Comparison of ENCODE assay signal across 12 cellular contexts in the genomic region with DNA sequence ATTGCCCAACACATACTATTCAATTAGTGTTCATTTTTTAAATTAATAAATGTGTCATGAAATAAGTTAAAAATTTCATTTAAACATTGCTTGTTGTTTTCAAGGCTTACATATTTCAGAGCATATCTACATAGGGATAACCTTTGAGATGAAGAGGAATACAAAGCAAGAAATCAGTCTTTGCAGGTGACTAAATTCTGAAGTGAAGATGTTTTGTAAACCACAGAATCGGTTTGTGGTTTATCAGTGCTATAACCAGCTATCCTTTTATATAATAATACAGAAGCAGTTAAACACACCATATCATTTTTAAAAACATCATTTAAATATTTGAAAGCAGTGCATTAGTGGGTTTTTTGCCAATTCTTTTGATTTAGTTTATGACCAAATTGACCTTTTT. TPM values are rescaled to one million over a fixed set of nuclear protein-coding genes. Genes with fewer than 3 reads are reported as not detected.
DNase-seq lines count a peak whose midpoint lies in the region; ATAC-seq lines count a peak whose summit lies in the region.
"Had no signal": no experiment of that assay in that cellular context is flagged by ENCODE, and none has a peak within 500 bp of the region (broad histone marks: within the 10 kb centered on the region; RNA-seq: fewer than 3 reads in every experiment).

No MANE protein-coding gene starts in this region.

- intact Hi-C loops in posterior cingulate gyrus (cut with DNase I): no loop called here

- no peaks in the 10 kb centered on the region for H3K9me3 ChIP-seq in T-helper 17 cell (ENCODE audit: control insufficient read depth, low read length, poor library complexity, severe bottlenecking)
- H3K9me3 ChIP-seq: SJCRH30, tibial artery had no signal

- DNase-seq in T-helper 17 cell (no peak), NCI-H446 treated with DMSO at 0.1 percent for 48 hours (lab: John Stamatoyannopoulos, UW) (no peak), posterior cingulate gyrus (no peak), DMS 273 treated with DMSO at 0.1 percent for 48 hours (lab: John Stamatoyannopoulos, UW) (no peak)
- DNase-seq: activated CD4-positive, CD25-positive, alpha-beta regulatory T cell treated with anti-CD3 and anti-CD28 coated beads, Interleukin-2, amount 50 U/mL, for 72 hours; activated naive CD4-positive, alpha-beta T cell treated with anti-CD3 and anti-CD28 coated beads, Interleukin-2, amount 50 U/mL, for 16 hours; NCI-H526; SJCRH30; tibial artery had no signal

- peak overlapping the region; percentile 90 for H3K27ac Mint-ChIP-seq in T-helper 17 cell

- no peak overlapping the region for H3K4me3 Mint-ChIP-seq in T-helper 17 cell

- peak; percentile 64 for ATAC-seq in GM18519 (IDR thresholded peaks at IDR 0.05; ENCODE audit: low FRiP score, unreplicated experiment)
- peak; percentile 80 for ATAC-seq in GM21360 (IDR thresholded peaks at IDR 0.05; ENCODE audit: unreplicated experiment)
- ATAC-seq in HG03039 (IDR thresholded peaks at IDR 0.05; ENCODE audit: unreplicated experiment): peak; percentile 81
- no peak for ATAC-seq in T-helper 17 cell

- peaks cover 35% of the 10 kb centered on the region for H3K4me1 Mint-ChIP-seq in T-helper 17 cell

- no peaks in the 10 kb centered on the region for H3K36me3 Mint-ChIP-seq in T-helper 17 cell (ENCODE audit: low read depth)

- H3K27me3 Mint-ChIP-seq in T-helper 17 cell: no peaks in the 10 kb centered on the region

RNA-seq across cellular contexts. Expression of a gene that starts 26.9 kb away (rescaled TPM):
- 1 to 10 TPM; 2.8 to 3.7 TPM for total RNA-seq in T-helper 17 cell

RNA-seq across cellular contexts. Expression of a gene that starts 59.4 kb away (rescaled TPM):
- 10 to 100 TPM; 10.4 to 15.2 TPM for total RNA-seq in T-helper 17 cell
